ENCODE assay signal across 15 cellular contexts in genomic region chr22:50471962-50472361, GRCh38. TPM values are rescaled to one million over a fixed set of nuclear protein-coding genes. Genes with fewer than 3 reads are reported as not detected.
DNase-seq lines count a peak whose midpoint lies in the region; ATAC-seq and TF ChIP-seq lines count a peak whose summit lies in the region.
"Had no signal": no experiment of that assay in that cellular context is flagged by ENCODE, and none has a peak within 500 bp of the region (broad histone marks: within the 10 kb centered on the region; RNA-seq: fewer than 3 reads in every experiment).

No MANE protein-coding gene starts in this region.

- POLR2A ChIA-PET in HEK293 (lab: Yijun Ruan, JAX): interaction anchor here (0.9 to 2.3 kb wide), 2 partner anchors 12 to 36 kb away, joined by 3 to 8 read pairs; partner anchors contain the start of genes LMF2 and NCAPH2

- H3K9me3 ChIP-seq in HEK293 (ENCODE audit: control insufficient read depth, insufficient read depth, low read depth, low read length) (no peaks in the 10 kb centered on the region), Peyer's patch (no peaks in the 10 kb centered on the region)

- peaks cover 23% of the 10 kb centered on the region for H3K4me1 Mint-ChIP-seq in progenitor cell of endocrine pancreas (ENCODE audit: low read depth)

- no peak for ATAC-seq in GM18517 (IDR thresholded peaks at IDR 0.05; ENCODE audit: unreplicated experiment)

- H3K4me3 ChIP-seq in HEK293 (ENCODE audit: low read depth, low read length) (no peak overlapping the region), Peyer's patch (no peak overlapping the region)

- peaks cover 27% of the 10 kb centered on the region for H3K4me1 ChIP-seq in HEK293 (ENCODE audit: control insufficient read depth, insufficient read depth, low read length)
- H3K4me1 ChIP-seq in Peyer's patch: peaks cover 22 to 67% (median 53%) of the 10 kb centered on the region in 4 donors

- H3K27me3 ChIP-seq in Peyer's patch: no peaks in the 10 kb centered on the region

- TF ChIP-seq CTCF in HEK293 (tag by site-specific recombination; IDR thresholded peaks at IDR 0.05) (no peak), Peyer's patch (IDR thresholded peaks at IDR 0.05) (no peak), progenitor cell of endocrine pancreas (IDR thresholded peaks at IDR 0.05; ENCODE audit: unreplicated experiment) (no peak)

- intact Hi-C loops in cardiac septum (cut with DNase I): no loop called here

- no peak overlapping the region for H3K27ac ChIP-seq in HEK293 (ENCODE audit: extremely low read depth, low read depth, low read length)
- peak overlapping the region in 3 of 4 donors; percentile 82 to 90 (median 88) for H3K27ac ChIP-seq in Peyer's patch
- H3K27ac ChIP-seq in cingulate gyrus (ENCODE audit: low read depth, low read length): peak overlapping the region; percentile 90
- H3K27ac ChIP-seq: VCaP had no signal

- H3K4me3 Mint-ChIP-seq in progenitor cell of endocrine pancreas (ENCODE audit: low read depth): peak overlapping the region; percentile 50
- H3K4me3 Mint-ChIP-seq: dendritic cell treated with granulocyte-macrophage colony-stimulating factor and Interleukin-4, amounts not matched to agents 40 ng/mL and 50 ng/mL, for 4 days had no signal

- H3K27me3 Mint-ChIP-seq in progenitor cell of endocrine pancreas: peaks cover 1% of the 10 kb centered on the region

- H3K27ac Mint-ChIP-seq in progenitor cell of endocrine pancreas: no peak overlapping the region
- H3K27ac Mint-ChIP-seq: dendritic cell treated with granulocyte-macrophage colony-stimulating factor and Interleukin-4, amounts not matched to agents 40 ng/mL and 50 ng/mL, for 4 days had no signal

- H3K36me3 ChIP-seq in HEK293 (ENCODE audit: control insufficient read depth in 2 of 2, insufficient read depth in 1 of 2, low read length in 2 of 2) (peaks cover 4 to 54% of the 10 kb centered on the region in 2 experiments; a peak in 2 of 3 replicates), Peyer's patch (peaks cover 0 to 13% (median 0%) of the 10 kb centered on the region in 3 donors)

- no peaks in the 10 kb centered on the region for H3K9me3 Mint-ChIP-seq in progenitor cell of endocrine pancreas (ENCODE audit: low read depth)
- H3K9me3 Mint-ChIP-seq: dendritic cell treated with granulocyte-macrophage colony-stimulating factor and Interleukin-4, amounts not matched to agents 40 ng/mL and 50 ng/mL, for 4 days had no signal

- no peak for TF ChIP-seq POLR2A in Peyer's patch (IDR thresholded peaks at IDR 0.05)

- CTCF ChIA-PET in HEK293 (lab: Yijun Ruan, JAX): interaction anchor here (1.0 to 2.7 kb wide), 4 partner anchors 11 to 149 kb away, joined by 3 to 24 read pairs (median 4); partner anchors contain the start of gene SCO2

- H3K36me3 Mint-ChIP-seq in progenitor cell of endocrine pancreas (ENCODE audit: insufficient read depth): peaks cover 1% of the 10 kb centered on the region

- DNase-seq in Peyer's patch: no peak
- DNase-seq in progenitor cell of endocrine pancreas (ENCODE audit: low spot score, unreplicated experiment): no peak
- no peak for DNase-seq in cardiac septum (ENCODE audit: low spot score)
- no peak for DNase-seq in middle frontal gyrus (ENCODE audit: extremely low spot score, low spot score)
- DNase-seq: activated gamma-delta T cell, COR-L47, NCI-H146, NCI-H69, SHP77 had no signal

TF ChIP-seq in HEK293, 187 proteins besides CTCF, POLR2A, EP300 and RAD21:
- TF ChIP-seq ZNF571 (tag by site-specific recombination; IDR thresholded peaks at IDR 0.05) (no peak), KLF7 (tag by site-specific recombination; IDR thresholded peaks at IDR 0.05; ENCODE audit: borderline replicate concordance) (no peak), ZNF10 (tag by site-specific recombination; IDR thresholded peaks at IDR 0.05) (0 out of 2 replicates have a peak, but pooled peaks have one; percentile 30), ZNF398 (tag by site-specific recombination; IDR thresholded peaks at IDR 0.05) (no peak)
- TF ChIP-seq, protein P1, sequence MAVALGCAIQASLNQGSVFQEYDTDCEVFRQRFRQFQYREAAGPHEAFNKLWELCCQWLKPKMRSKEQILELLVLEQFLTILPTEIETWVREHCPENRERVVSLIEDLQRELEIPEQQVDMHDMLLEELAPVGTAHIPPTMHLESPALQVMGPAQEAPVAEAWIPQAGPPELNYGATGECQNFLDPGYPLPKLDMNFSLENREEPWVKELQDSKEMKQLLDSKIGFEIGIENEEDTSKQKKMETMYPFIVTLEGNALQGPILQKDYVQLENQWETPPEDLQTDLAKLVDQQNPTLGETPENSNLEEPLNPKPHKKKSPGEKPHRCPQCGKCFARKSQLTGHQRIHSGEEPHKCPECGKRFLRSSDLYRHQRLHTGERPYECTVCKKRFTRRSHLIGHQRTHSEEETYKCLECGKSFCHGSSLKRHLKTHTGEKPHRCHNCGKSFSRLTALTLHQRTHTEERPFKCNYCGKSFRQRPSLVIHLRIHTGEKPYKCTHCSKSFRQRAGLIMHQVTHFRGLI (tag by site-specific recombination; IDR thresholded peaks at IDR 0.05): no peak

RNA-seq across cellular contexts. Expression of gene SBF1, which starts 2.9 kb away (rescaled TPM):
- total RNA-seq in Peyer's patch: 100 to 1,000 TPM in 3 of 4 donors, 10 to 100 TPM in 1; 72.0 to 133 (median 121) TPM
- 86.3 and 96.5 TPM in 2 replicates for total RNA-seq in progenitor cell of endocrine pancreas
- total RNA-seq in cardiac septum: 63.5 TPM

RNA-seq across cellular contexts. Expression of gene ADM2, which starts 9.4 kb away (rescaled TPM):
- total RNA-seq in Peyer's patch (1 to 10 TPM in 3 of 4 donors, under 1 TPM in 1; 0.83 to 8.4 (median 5.8) TPM), progenitor cell of endocrine pancreas (2.9 and 3.2 TPM in 2 replicates), cardiac septum (0.13 TPM)

RNA-seq across cellular contexts. Expression of gene MIOX, which starts 14.7 kb away (rescaled TPM):
- total RNA-seq in Peyer's patch (not detected), progenitor cell of endocrine pancreas (0.69 and 0.98 TPM in 2 replicates), cardiac septum (not detected)
- total RNA-seq: mononuclear cell had no signal

RNA-seq across cellular contexts. Expression of gene LMF2, which starts 35.5 kb away (rescaled TPM):
- total RNA-seq in Peyer's patch (10 to 100 TPM; 68.5 to 94.9 (median 83.3) TPM), progenitor cell of endocrine pancreas (59.0 and 65.5 TPM in 2 replicates), cardiac septum (28.7 TPM)

RNA-seq across cellular contexts. Expression of gene NCAPH2, which starts 36.1 kb away (rescaled TPM):
- total RNA-seq in Peyer's patch (10 to 100 TPM; 34.0 to 85.8 (median 41.2) TPM), progenitor cell of endocrine pancreas (61.6 and 66.5 TPM in 2 replicates), cardiac septum (25.1 TPM)
